Comparison of ENCODE assay signal across 8 cellular contexts in the genomic region with DNA sequence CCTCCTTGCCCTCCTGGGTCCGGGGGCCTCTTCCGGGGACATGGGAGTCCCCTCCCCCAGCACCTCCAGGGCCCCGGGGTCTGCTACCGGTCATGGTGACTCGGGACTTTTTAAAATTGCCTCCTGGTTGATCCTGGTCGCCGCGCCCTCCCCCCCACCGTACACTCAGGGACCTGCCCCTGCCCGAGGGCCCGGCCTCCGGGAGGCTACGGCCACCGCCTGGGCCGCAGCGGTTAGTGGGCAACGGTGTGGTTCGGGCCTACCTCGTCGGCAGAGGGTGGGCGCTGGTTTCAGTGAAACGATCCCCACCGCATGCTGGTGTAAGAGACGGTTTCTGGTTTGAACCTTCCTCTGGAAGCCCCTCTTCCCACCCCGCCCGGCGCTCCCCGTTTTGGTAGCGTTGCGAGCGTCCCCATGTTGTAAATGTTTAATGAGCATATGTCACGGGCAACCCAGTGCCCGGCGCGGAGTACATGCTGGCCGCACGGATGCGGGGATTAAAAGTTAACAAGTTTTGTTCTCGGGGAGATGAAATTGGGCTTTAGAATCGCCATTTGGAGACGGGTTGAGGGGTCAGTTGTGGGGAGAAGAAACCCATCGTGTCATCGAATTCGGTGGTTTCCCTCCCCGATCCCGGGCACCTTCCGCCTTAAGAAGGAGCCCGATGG. TPM values are rescaled to one million over a fixed set of nuclear protein-coding genes. Genes with fewer than 3 reads are reported as not detected.
A peak's percentile ranks its signal among the peaks of the same experiment; 100 is the strongest.
DNase-seq lines count a peak whose midpoint lies in the region; ATAC-seq and TF ChIP-seq lines count a peak whose summit lies in the region.

No MANE protein-coding gene starts in this region.

- intact Hi-C loops in left ventricle myocardium superior (cut with micrococcal nuclease) = no loop called here

- no peak for DNase-seq in GM12864 (ENCODE audit: low read depth)
- peak; percentile 32 for DNase-seq in RKO (ENCODE audit: low spot score)
- peak; percentile 66 for DNase-seq in left ventricle myocardium superior
- peak; percentile 76 for DNase-seq in retina
- DNase-seq in OCI-M2 (lab: John Stamatoyannopoulos, UW; ENCODE audit: unreplicated experiment) = no peak
- no peak for DNase-seq in GF-D8 (lab: John Stamatoyannopoulos, UW)

- H3K4me3 Mint-ChIP-seq in activated naive CD4-positive, alpha-beta T cell treated with anti-CD3 and anti-CD28 coated beads, Interleukin-2, amount 50 U/mL, for 24 hours = peak overlapping the region; percentile 99

- H3K36me3 Mint-ChIP-seq in activated naive CD4-positive, alpha-beta T cell treated with anti-CD3 and anti-CD28 coated beads, Interleukin-2, amount 50 U/mL, for 24 hours = peaks cover 10% of the 10 kb centered on the region

- H3K27ac Mint-ChIP-seq in activated naive CD4-positive, alpha-beta T cell treated with anti-CD3 and anti-CD28 coated beads, Interleukin-2, amount 50 U/mL, for 24 hours = peak overlapping the region; percentile 99

- H3K4me1 Mint-ChIP-seq in activated naive CD4-positive, alpha-beta T cell treated with anti-CD3 and anti-CD28 coated beads, Interleukin-2, amount 50 U/mL, for 24 hours = peaks cover 49% of the 10 kb centered on the region

- H3K27me3 Mint-ChIP-seq in activated naive CD4-positive, alpha-beta T cell treated with anti-CD3 and anti-CD28 coated beads, Interleukin-2, amount 50 U/mL, for 24 hours = no peaks in the 10 kb centered on the region

- no peak for TF ChIP-seq CTCF in GM12864 (IDR thresholded peaks at IDR 0.05; ENCODE audit: low read depth, low read length, missing control alignments)

- no peaks in the 10 kb centered on the region for H3K9me3 Mint-ChIP-seq in activated naive CD4-positive, alpha-beta T cell treated with anti-CD3 and anti-CD28 coated beads, Interleukin-2, amount 50 U/mL, for 24 hours

- ATAC-seq in left ventricle myocardium superior (peak; percentile 9), HG03095 (IDR thresholded peaks at IDR 0.05; ENCODE audit: unreplicated experiment) (no peak)

- H3K4me3 ChIP-seq in GM12864 (ENCODE audit: low read depth, low read length) = peak overlapping the region; percentile 84

RNA-seq across cellular contexts. Expression of gene LARP1, which starts 1.2 kb away (rescaled TPM):
- 155 TPM for total RNA-seq in left ventricle myocardium superior

Comparison
In these comparisons a context has a peak if more than half of its experiments do, and no peak if none do; other contexts are left out.
1. DNase-seq: peak in RKO (single experiment), left ventricle myocardium superior (single experiment) and retina (single experiment); none in GM12864 (single experiment), OCI-M2 (single experiment) and GF-D8 (single experiment).